10 cellular contexts compared by ENCODE assay signal in genomic region chr9:112665347-112665746, GRCh38. TPM values are rescaled to one million over a fixed set of nuclear protein-coding genes. Genes with fewer than 3 reads are reported as not detected.
A peak's percentile ranks its signal among the peaks of the same experiment; 100 is the strongest.
DNase-seq lines count a peak whose midpoint lies in the region; ATAC-seq, FAIRE-seq and TF ChIP-seq lines count a peak whose summit lies in the region.
"Had no signal": no experiment of that assay in that cellular context is flagged by ENCODE, and none has a peak within 500 bp of the region (broad histone marks: within the 10 kb centered on the region; RNA-seq: fewer than 3 reads in every experiment).

No MANE protein-coding gene starts in this region.

- intact Hi-C loops in GM12878 (cut with micrococcal nuclease; ENCODE audit: unreplicated experiment): loop anchor here (1.0 kb wide), 1 partner anchor 222 kb away; no protein-coding TSS in a partner anchor

- in situ Hi-C loops in GM12878 (cut with MboI): no loop called here

- H3K36me3 ChIP-seq in BJ (ENCODE audit: control insufficient read depth, insufficient read depth, low read length) (no peaks in the 10 kb centered on the region), GM12878 (ENCODE audit: control insufficient read depth in 2 of 2, insufficient read depth in 2 of 2, low read length in 1 of 2) (no peaks in the 10 kb centered on the region), keratinocyte (ENCODE audit: control insufficient read depth in 2 of 2, extremely low read depth in 1 of 2, insufficient read depth in 2 of 2, low read length in 2 of 2) (no peaks in the 10 kb centered on the region), MM.1S (replicated peaks; ENCODE audit: insufficient read depth, low read length) (no peaks in the 10 kb centered on the region)

- TF ChIP-seq CTCF in BJ (IDR thresholded peaks at IDR 0.05; ENCODE audit: insufficient read depth, low read depth, low read length) (peak; percentile 37; the same call in 1 of the 2 replicates), HFF-Myc (IDR thresholded peaks at IDR 0.05; ENCODE audit: low read depth, low read length, missing control alignments) (peak; percentile 26), GM12878 (IDR thresholded peaks at IDR 0.05 in 2 of 3, conservative IDR thresholded peaks at IDR 0.05 in 1 of 3; ENCODE audit: control insufficient read depth in 2 of 3, extremely low read depth in 1 of 3, insufficient read depth in 1 of 3, low read depth in 3 of 3, low read length in 3 of 3) (peak; percentile 25 to 43 (median 36); a peak in 3 of 6 replicates), keratinocyte (optimal IDR thresholded peaks at IDR 0.05 in 1 of 3, IDR thresholded peaks at IDR 0.05 in 1 of 3, conservative IDR thresholded peaks at IDR 0.05 in 1 of 3; ENCODE audit: extremely low read depth in 1 of 3, insufficient read depth in 2 of 3, low read length in 3 of 3) (peak; percentile 19 to 38 (median 33)), MM.1S (IDR thresholded peaks at IDR 0.05; ENCODE audit: low read length) (no peak)

- H3K4me3 ChIP-seq in BJ (ENCODE audit: low read depth, low read length) (no peak overlapping the region), HFF-Myc (replicated peaks; ENCODE audit: low read depth, low read length) (no peak overlapping the region), GM12878 (no peak overlapping the region), keratinocyte (ENCODE audit: control insufficient read depth in 2 of 3, extremely low read depth in 1 of 3, insufficient read depth in 2 of 3, low read depth in 1 of 3, low read length in 3 of 3) (no peak overlapping the region), MM.1S (ENCODE audit: low read length) (no peak overlapping the region)

- H3K27me3 ChIP-seq in BJ (ENCODE audit: control insufficient read depth, insufficient read depth, low read length) (no peaks in the 10 kb centered on the region), GM12878 (replicated peaks in 1 of 2; ENCODE audit: control insufficient read depth in 2 of 2, insufficient read depth in 2 of 2, low read length in 1 of 2) (no peaks in the 10 kb centered on the region), keratinocyte (ENCODE audit: control insufficient read depth, extremely low read depth, insufficient read depth, low read length) (no peaks in the 10 kb centered on the region), MM.1S (replicated peaks; ENCODE audit: insufficient read depth, low read length) (no peaks in the 10 kb centered on the region)

- RAD21 ChIA-PET in GM12878 (lab: Charles Lee; ENCODE audit: unreplicated experiment): no interaction called here

- SMC1A ChIA-PET in GM12878 (lab: Charles Lee; ENCODE audit: uncharacterized antibody, unreplicated experiment): interaction anchor here (1.2 to 1.7 kb wide), 2 partner anchors 8 to 77 kb away, joined by 3 to 6 read pairs; no protein-coding TSS in a partner anchor

- no peak for DNase-seq in BJ (ENCODE audit: low read depth)
- DNase-seq in HFF-Myc (ENCODE audit: extremely low read depth, low read depth): no peak
- no peak for DNase-seq in GM12878 (ENCODE audit: low read depth, low spot score)
- no peak for DNase-seq in keratinocyte (ENCODE audit: low read depth, low spot score)
- no peak for DNase-seq in C1 segment of cervical spinal cord (lab: John Stamatoyannopoulos, UW)
- no peak for DNase-seq in MM.1S
- DNase-seq: NCI-H1930; stimulated activated CD4-positive, alpha-beta T cell treated with anti-CD3 and anti-CD28 coated beads, Interleukin-4, amount 100 ng/mL, for 4 hours had no signal

- TF ChIP-seq EP300 in GM12878 (IDR thresholded peaks at IDR 0.05; ENCODE audit: borderline replicate concordance in 1 of 2, control insufficient read depth in 1 of 2, low read depth in 2 of 2, low read length in 2 of 2): no peak

- ATAC-seq in GM12878: no peak
- no peak for ATAC-seq in GM18517 (IDR thresholded peaks at IDR 0.05; ENCODE audit: unreplicated experiment)
- ATAC-seq in GM21737 (IDR thresholded peaks at IDR 0.05; ENCODE audit: unreplicated experiment): no peak

- H2AFZ ChIP-seq in GM12878 (ENCODE audit: control insufficient read depth, low read depth, low read length) (no peak overlapping the region), keratinocyte (ENCODE audit: control insufficient read depth, low read length) (no peak overlapping the region), MM.1S (ENCODE audit: low read length) (no peak overlapping the region)

- H3F3A ChIP-seq in MM.1S (ENCODE audit: insufficient read depth, low read length): no peaks in the 10 kb centered on the region

- H3K79me2 ChIP-seq in GM12878 (ENCODE audit: control insufficient read depth, insufficient read depth, low read length) (no peaks in the 10 kb centered on the region), keratinocyte (ENCODE audit: control insufficient read depth, insufficient read depth, low read length) (no peaks in the 10 kb centered on the region), MM.1S (ENCODE audit: low read length) (no peaks in the 10 kb centered on the region)

- POLR2A ChIA-PET in BJ (lab: Charles Lee): no interaction called here
- POLR2A ChIA-PET in GM12878 (lab: Charles Lee): no interaction called here

- FAIRE-seq in GM12878 (lab: Jason Lieb, UNC): peak; percentile 75
- FAIRE-seq in keratinocyte (lab: Jason Lieb, UNC): no peak

- H3K4me1 ChIP-seq in GM12878 (ENCODE audit: control insufficient read depth, insufficient read depth, low read length) (no peaks in the 10 kb centered on the region), keratinocyte (ENCODE audit: control insufficient read depth, extremely low read depth, insufficient read depth, low read length) (no peaks in the 10 kb centered on the region), MM.1S (ENCODE audit: low read length) (no peaks in the 10 kb centered on the region)

- peak; percentile 57 for TF ChIP-seq RAD21 in GM12878 (IDR thresholded peaks at IDR 0.05; ENCODE audit: insufficient read depth, low read depth, low read length)

- H3K9ac ChIP-seq in GM12878 (ENCODE audit: control insufficient read depth, insufficient read depth, low read length): no peak overlapping the region
- no peak overlapping the region for H3K9ac ChIP-seq in keratinocyte (ENCODE audit: control insufficient read depth, extremely low read depth, insufficient read depth, low read length)
- no peak overlapping the region for H3K9ac ChIP-seq in MM.1S (ENCODE audit: low read length)

- no peak for TF ChIP-seq POLR2A in GM12878 (IDR thresholded peaks at IDR 0.05; ENCODE audit: low read depth, low read length)

- H4K20me1 ChIP-seq in GM12878 (ENCODE audit: control insufficient read depth, insufficient read depth) (no peaks in the 10 kb centered on the region), keratinocyte (ENCODE audit: control insufficient read depth, extremely low read depth, insufficient read depth, low read length) (no peaks in the 10 kb centered on the region), MM.1S (ENCODE audit: insufficient read depth, low read length) (no peaks in the 10 kb centered on the region)

- no TSS peak for BruUV-seq in GM12878 (replicated peaks; lab: Mats Ljungman, UMichigan)

- H3K9me2 ChIP-seq in MM.1S (replicated peaks; ENCODE audit: insufficient read depth, low read length): no peaks in the 10 kb centered on the region

- H3K9me1 ChIP-seq in keratinocyte (ENCODE audit: control insufficient read depth, extremely low read depth, insufficient read depth, low read length): no peaks in the 10 kb centered on the region

- H3K27ac ChIP-seq in GM12878 (ENCODE audit: control insufficient read depth, insufficient read depth) (no peak overlapping the region), keratinocyte (ENCODE audit: control insufficient read depth, insufficient read depth, low read length) (no peak overlapping the region), MM.1S (ENCODE audit: low read length) (no peak overlapping the region)

- H3K9me3 ChIP-seq in GM12878 (replicated peaks; ENCODE audit: control insufficient read depth, insufficient read depth, low read length) (no peaks in the 10 kb centered on the region), keratinocyte (ENCODE audit: control insufficient read depth, low read depth, low read length) (no peaks in the 10 kb centered on the region), MM.1S (replicated peaks; ENCODE audit: insufficient read depth, low read length) (no peaks in the 10 kb centered on the region)

- CTCF ChIA-PET in BJ (lab: Yijun Ruan, JAX): interaction anchor here (0.7 to 1.3 kb wide), 4 partner anchors 21 to 281 kb away, joined by 3 to 4 read pairs (median 3); no protein-coding TSS in a partner anchor
- CTCF ChIA-PET in GM12878 (lab: Yijun Ruan, JAX): interaction anchor here (1.3 kb wide), 3 partner anchors 15 to 222 kb away, joined by 3 to 6 read pairs (median 4); no protein-coding TSS in a partner anchor

- WGBS in GM12878 (ENCODE audit: insufficient coverage, insufficient replicate concordance, low lambda C conversion rate, missing lambda C conversion rate): 79% methylated on average over 4 of the region's 4 CpGs

- no peak overlapping the region for H3K4me2 ChIP-seq in GM12878 (ENCODE audit: control insufficient read depth, insufficient read depth)
- no peak overlapping the region for H3K4me2 ChIP-seq in keratinocyte (ENCODE audit: control insufficient read depth, extremely low read depth, insufficient read depth, low read depth, low read length)
- H3K4me2 ChIP-seq in MM.1S (ENCODE audit: low read depth, low read length): no peak overlapping the region

- dilution Hi-C loops in keratinocyte (cut with MboI; ENCODE audit: extremely low pct_ligation_motif_present, low sequenced_read_pairs): no loop called here

RNA-seq across cellular contexts. Expression of gene INIP, which starts 52.6 kb away (rescaled TPM):
- polyA plus RNA-seq in BJ (2011; rRNA removed): 10.9 and 23.8 TPM in 2 replicates
- 11.3 and 11.9 TPM in 2 replicates for polyA minus RNA-seq in BJ (2011; rRNA and poly(A)+ RNA removed)
- total RNA-seq in GM12878 (2013; cell fraction: nucleolus; rRNA removed): 9.5 and 11.1 TPM in 2 replicates
- total RNA-seq in GM12878 (2014; rRNA removed): 19.9 and 24.2 TPM in 2 replicates
- total RNA-seq in GM12878 (2014; rRNA removed; fragmentation: Illumina TruSeq; extraction: Trizol): 27.3 and 29.7 TPM in 2 replicates
- 31.1 and 31.7 TPM in 2 replicates for total RNA-seq in GM12878 (2021)
- 12.8 TPM for polyA plus RNA-seq in GM12878 (2011; ENCODE audit: low read depth)
- polyA plus RNA-seq in GM12878 (2011; rRNA removed): 42.1 and 56.6 TPM in 2 replicates
- 13.4 and 15.4 TPM in 2 replicates for polyA plus RNA-seq in GM12878 (2011; cell fraction: cytosol; rRNA removed)
- polyA plus RNA-seq in GM12878 (2011; cell fraction: nucleus; rRNA removed): 7.3 and 8.5 TPM in 2 replicates
- polyA plus RNA-seq in GM12878 (2012): 14.0 and 16.5 TPM in 2 replicates
- 33.3 and 37.2 TPM in 2 replicates for polyA plus RNA-seq in GM12878 (2014; fragmentation: Illumina TruSeq; extraction: Trizol)
- 10 to 100 TPM; 61.2 to 66.5 TPM for polyA plus RNA-seq in GM12878 (2014; fragmentation: Nextera tagmentation; extraction: Ambion mirVana)
- 17.3 and 18.9 TPM in 2 replicates for polyA plus RNA-seq in GM12878 (2014; rRNA removed)
- polyA plus RNA-seq in GM12878 (2016; fragmentation: Nextera tagmentation; extraction: Ambion mirVana): 10 to 100 TPM; 48.5 to 53.1 TPM
- polyA minus RNA-seq in GM12878 (2011; rRNA and poly(A)+ RNA removed): 13.0 and 30.0 TPM in 2 replicates
- polyA minus RNA-seq in GM12878 (2011; cell fraction: cytosol; rRNA and poly(A)+ RNA removed): 4.9 and 6.0 TPM in 2 replicates
- polyA minus RNA-seq in GM12878 (2011; cell fraction: nucleus; rRNA and poly(A)+ RNA removed): 1.3 and 5.8 TPM in 2 replicates
- polyA plus RNA-seq in keratinocyte: 11.6 to 22.0 TPM (median 17.5 TPM) in 3 replicates
- 9.3 TPM for polyA plus RNA-seq in keratinocyte (2011; ENCODE audit: low read depth)
- polyA plus RNA-seq in keratinocyte (2011; cell fraction: cytosol; rRNA removed): 10.7 and 20.6 TPM in 2 replicates
- polyA plus RNA-seq in keratinocyte (2011; cell fraction: nucleus; rRNA removed): 10.9 and 14.9 TPM in 2 replicates
- polyA plus RNA-seq in keratinocyte (2012; ENCODE audit: low replicate concordance): 9.0 and 14.0 TPM in 2 replicates
- 8.2 to 25.2 TPM (median 10.9 TPM) in 3 replicates for polyA minus RNA-seq in keratinocyte
- polyA minus RNA-seq in keratinocyte (2011; cell fraction: cytosol; rRNA and poly(A)+ RNA removed): 10.7 TPM
- 4.5 and 9.8 TPM in 2 replicates for polyA minus RNA-seq in keratinocyte (2011; cell fraction: nucleus; rRNA and poly(A)+ RNA removed)
